1 cellular context compared by ENCODE assay signal in the genomic region with DNA sequence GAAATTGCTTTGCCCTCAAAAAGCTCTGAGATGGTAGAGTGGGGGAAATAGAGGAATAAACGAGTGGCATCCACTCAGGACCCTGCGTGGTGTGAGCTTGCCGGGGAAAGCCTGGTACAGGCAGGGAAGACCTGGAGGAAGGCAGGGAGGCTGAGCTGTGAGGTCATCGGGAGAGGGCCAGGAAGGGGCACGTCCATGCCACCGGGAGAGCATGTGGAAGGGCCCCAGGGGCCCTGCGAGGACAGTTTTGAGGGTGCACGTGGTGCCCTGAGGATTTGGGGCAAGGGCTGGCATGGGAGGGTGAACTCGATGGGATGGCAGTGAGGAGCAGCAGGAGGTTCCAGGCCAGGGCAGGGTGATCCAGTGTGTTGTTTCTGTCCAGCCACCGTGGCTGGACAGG.
TF ChIP-seq lines count a peak whose summit lies in the region.

No MANE protein-coding gene starts in this region.

TF ChIP-seq in neural cell, 6 proteins besides CTCF, POLR2A, EP300 and RAD21 (continued from another document):
- TF ChIP-seq, protein P1, sequence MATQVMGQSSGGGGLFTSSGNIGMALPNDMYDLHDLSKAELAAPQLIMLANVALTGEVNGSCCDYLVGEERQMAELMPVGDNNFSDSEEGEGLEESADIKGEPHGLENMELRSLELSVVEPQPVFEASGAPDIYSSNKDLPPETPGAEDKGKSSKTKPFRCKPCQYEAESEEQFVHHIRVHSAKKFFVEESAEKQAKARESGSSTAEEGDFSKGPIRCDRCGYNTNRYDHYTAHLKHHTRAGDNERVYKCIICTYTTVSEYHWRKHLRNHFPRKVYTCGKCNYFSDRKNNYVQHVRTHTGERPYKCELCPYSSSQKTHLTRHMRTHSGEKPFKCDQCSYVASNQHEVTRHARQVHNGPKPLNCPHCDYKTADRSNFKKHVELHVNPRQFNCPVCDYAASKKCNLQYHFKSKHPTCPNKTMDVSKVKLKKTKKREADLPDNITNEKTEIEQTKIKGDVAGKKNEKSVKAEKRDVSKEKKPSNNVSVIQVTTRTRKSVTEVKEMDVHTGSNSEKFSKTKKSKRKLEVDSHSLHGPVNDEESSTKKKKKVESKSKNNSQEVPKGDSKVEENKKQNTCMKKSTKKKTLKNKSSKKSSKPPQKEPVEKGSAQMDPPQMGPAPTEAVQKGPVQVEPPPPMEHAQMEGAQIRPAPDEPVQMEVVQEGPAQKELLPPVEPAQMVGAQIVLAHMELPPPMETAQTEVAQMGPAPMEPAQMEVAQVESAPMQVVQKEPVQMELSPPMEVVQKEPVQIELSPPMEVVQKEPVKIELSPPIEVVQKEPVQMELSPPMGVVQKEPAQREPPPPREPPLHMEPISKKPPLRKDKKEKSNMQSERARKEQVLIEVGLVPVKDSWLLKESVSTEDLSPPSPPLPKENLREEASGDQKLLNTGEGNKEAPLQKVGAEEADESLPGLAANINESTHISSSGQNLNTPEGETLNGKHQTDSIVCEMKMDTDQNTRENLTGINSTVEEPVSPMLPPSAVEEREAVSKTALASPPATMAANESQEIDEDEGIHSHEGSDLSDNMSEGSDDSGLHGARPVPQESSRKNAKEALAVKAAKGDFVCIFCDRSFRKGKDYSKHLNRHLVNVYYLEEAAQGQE (IDR thresholded peaks at IDR 0.05; ENCODE audit: borderline replicate concordance) = no peak
- TF ChIP-seq POLR2AphosphoS5 (IDR thresholded peaks at IDR 0.05) (no peak), SMC3 (conservative IDR thresholded peaks at IDR 0.05; ENCODE audit: poor library complexity) (no peak), MXI1 (conservative IDR thresholded peaks at IDR 0.05; ENCODE audit: poor library complexity, severe bottlenecking) (no peak), EZH2 (IDR thresholded peaks at IDR 0.05; ENCODE audit: borderline replicate concordance, insufficient read depth, low read length, poor library complexity, severe bottlenecking) (no peak)
TF ChIP-seq in neural cell: peak in this region for 0.
